8 cellular contexts compared by ENCODE assay signal in genomic region chr4:122576261-122577188, GRCh38. TPM values are rescaled to one million over a fixed set of nuclear protein-coding genes. Genes with fewer than 3 reads are reported as not detected.
A peak's percentile ranks its signal among the peaks of the same experiment; 100 is the strongest.
DNase-seq lines count a peak whose midpoint lies in the region; ATAC-seq, FAIRE-seq and TF ChIP-seq lines count a peak whose summit lies in the region.

No MANE protein-coding gene starts in this region.

- intact Hi-C loops in A673 (cut with micrococcal nuclease; ENCODE audit: unreplicated experiment): loop anchor here (2.0 to 5.0 kb wide), 4 partner anchors 266 to 754 kb away; partner anchors contain the start of gene CCNA2

- DNase-seq in A673 (ENCODE audit: low spot score) (peak; percentile 69), OCI-M1 (lab: John Stamatoyannopoulos, UW) (peak; percentile 84), cardiac fibroblast (ENCODE audit: low read depth in 2 of 2) (peak; percentile 66 to 77), lung (ENCODE audit: low spot score) (no peak), epidermal melanocyte (ENCODE audit: insufficient read length, low spot score) (no peak)

- H3K27ac ChIP-seq in A673 (ENCODE audit: low read depth, low read length, poor library complexity, severe bottlenecking) (no peak overlapping the region), lung (ENCODE audit: low read depth in 1 of 2, low read length in 1 of 2) (no peak overlapping the region)

- H3K4me3 ChIP-seq in A673 (ENCODE audit: low read depth, low read length, poor library complexity, severe bottlenecking) (no peak overlapping the region), cardiac fibroblast (replicated peaks in 1 of 2; ENCODE audit: low read depth in 2 of 2, low read length in 2 of 2) (no peak overlapping the region), lung (no peak overlapping the region)

- H3K9me3 ChIP-seq in A673 (ENCODE audit: low read depth, low read length, poor library complexity, severe bottlenecking) (no peaks in the 10 kb centered on the region), lung (ENCODE audit: control insufficient read depth in 2 of 2, insufficient read depth in 1 of 2, low read length in 1 of 2) (no peaks in the 10 kb centered on the region)

- CTCF ChIA-PET in A673 (lab: Charles Lee): interaction anchor here (1.4 kb wide), 1 partner anchor 676 kb away, joined by 3 read pairs; no protein-coding TSS in a partner anchor

- FAIRE-seq in G401.6 (lab: Jason Lieb, UNC): peak; percentile 94

- peak; percentile 63 for TF ChIP-seq CTCF in A673 (conservative IDR thresholded peaks at IDR 0.05; ENCODE audit: low read depth, low read length)
- TF ChIP-seq CTCF in cardiac fibroblast (IDR thresholded peaks at IDR 0.05; ENCODE audit: low read depth, low read length): peak; percentile 52
- TF ChIP-seq CTCF in lung (IDR thresholded peaks at IDR 0.05; ENCODE audit: control extremely low read depth, extremely low read depth): peak; percentile 12

- 66 to 68% methylated on average over 5 of the region's 5 CpGs for WGBS in lung, 2 donors

- H3K4me1 ChIP-seq in A673 (ENCODE audit: insufficient read depth, low read length, poor library complexity, severe bottlenecking) (no peaks in the 10 kb centered on the region), lung (ENCODE audit: control insufficient read depth in 2 of 2, insufficient read depth in 2 of 2, low read length in 2 of 2) (no peaks in the 10 kb centered on the region)

- no peaks in the 10 kb centered on the region for H3K27me3 ChIP-seq in A673 (replicated peaks; ENCODE audit: insufficient read depth, low read depth, low read length, poor library complexity)
- no peaks in the 10 kb centered on the region for H3K27me3 ChIP-seq in lung (ENCODE audit: control insufficient read depth, insufficient read depth)

- POLR2A ChIA-PET in A673 (lab: Charles Lee; ENCODE audit: low non-redundant PET): no interaction called here

- BruUV-seq in A673 (replicated peaks; lab: Mats Ljungman, UMichigan): no TSS peak

- ATAC-seq in HG03378 (IDR thresholded peaks at IDR 0.05; ENCODE audit: unreplicated experiment) (peak; percentile 67), lung (ENCODE audit: insufficient read depth, low FRiP score) (no peak), GM21576 (IDR thresholded peaks at IDR 0.05; ENCODE audit: unreplicated experiment) (no peak)

- H3K36me3 ChIP-seq in A673 (ENCODE audit: insufficient read depth, low read length, poor library complexity, severe bottlenecking): no peaks in the 10 kb centered on the region
- no peaks in the 10 kb centered on the region for H3K36me3 ChIP-seq in lung (ENCODE audit: control insufficient read depth in 2 of 2, insufficient read depth in 2 of 2, low read length in 2 of 2)

RNA-seq across cellular contexts. Expression of gene IL21, which starts 44.3 kb away (rescaled TPM):
- total RNA-seq in A673 (2021) (not detected in 2 replicates), lung (under 1 TPM in 1 of 2 donors, not detected in 1; 0.26 TPM)
- under 1 TPM in 1 of 2 donors, not detected in 1; 0.02 TPM for polyA plus RNA-seq in lung

Comparison
In these comparisons a context has a peak if more than half of its experiments do, and no peak if none do; other contexts are left out.
1. DNase-seq: peak in A673 (single experiment), OCI-M1 (single experiment) and cardiac fibroblast (2 of 2); none in lung (single experiment) and epidermal melanocyte (single experiment).
2. CTCF ChIP-seq: peak in every context shown above with its lines; median percentile 63 in A673; 52 in cardiac fibroblast; 12 in lung.